In genomic region chr15:73923488-73924164, GRCh38 we compare ENCODE assay signal across 10 cellular contexts. TPM values are rescaled to one million over a fixed set of nuclear protein-coding genes. Genes with fewer than 3 reads are reported as not detected.
A peak's percentile ranks its signal among the peaks of the same experiment; 100 is the strongest.
DNase-seq lines count a peak whose midpoint lies in the region; ATAC-seq and TF ChIP-seq lines count a peak whose summit lies in the region.
"Had no signal": no experiment of that assay in that cellular context is flagged by ENCODE, and none has a peak within 500 bp of the region (broad histone marks: within the 10 kb centered on the region; RNA-seq: fewer than 3 reads in every experiment).

No MANE protein-coding gene starts in this region.

- H3K27me3 Mint-ChIP-seq in WTC11 (ENCODE audit: low read depth): peaks cover 11% of the 10 kb centered on the region

- no peak for TF ChIP-seq CTCF in HEK293 (tag by site-specific recombination; IDR thresholded peaks at IDR 0.05)
- no peak for TF ChIP-seq CTCF in WTC11 (IDR thresholded peaks at IDR 0.05)
- TF ChIP-seq CTCF in hepatocyte (IDR thresholded peaks at IDR 0.05; ENCODE audit: poor library complexity): no peak

- peaks cover 5% of the 10 kb centered on the region for H3K9me3 Mint-ChIP-seq in WTC11

- H3K9me2 ChIP-seq in hepatocyte (replicated peaks; ENCODE audit: insufficient read depth): no peaks in the 10 kb centered on the region

- WGBS in hepatocyte (ENCODE audit: low lambda C conversion rate, missing lambda C conversion rate): 59% methylated on average over 6 of the region's 6 CpGs

- H3K36me3 ChIP-seq in HEK293 (ENCODE audit: control insufficient read depth in 2 of 2, insufficient read depth in 1 of 2, low read length in 2 of 2): peaks cover 0 to 9% of the 10 kb centered on the region in 2 experiments; a peak in 1 of 3 replicates
- H3K36me3 ChIP-seq in hepatocyte (replicated peaks; ENCODE audit: insufficient read depth, low read depth): no peaks in the 10 kb centered on the region
- H3K36me3 ChIP-seq in skeletal muscle tissue (ENCODE audit: control insufficient read depth in 3 of 3, insufficient read depth in 3 of 3, low read length in 3 of 3): no peaks in the 10 kb centered on the region

- H3K4me1 ChIP-seq in HEK293 (ENCODE audit: control insufficient read depth, insufficient read depth, low read length) (peaks cover 29% of the 10 kb centered on the region), hepatocyte (ENCODE audit: insufficient read depth) (peaks cover 54% of the 10 kb centered on the region), skeletal muscle tissue (ENCODE audit: control insufficient read depth in 3 of 3, insufficient read depth in 3 of 3, low read length in 3 of 3) (peaks cover 45 to 65% (median 49%) of the 10 kb centered on the region in 3 donors)

- no peak overlapping the region for H2AFZ ChIP-seq in hepatocyte

- peaks cover 8% of the 10 kb centered on the region for H3K79me2 ChIP-seq in hepatocyte

- H3K27ac ChIP-seq in HEK293 (ENCODE audit: extremely low read depth, low read depth, low read length): peak overlapping the region; percentile 25; the same call in 1 of the 2 replicates
- peak overlapping the region; percentile 88 for H3K27ac ChIP-seq in hepatocyte
- H3K27ac ChIP-seq in skeletal muscle tissue (ENCODE audit: low read depth, low read length): peak overlapping the region; percentile 71

- H3K4me2 ChIP-seq in hepatocyte: peak overlapping the region; percentile 69

- no peak overlapping the region; the same call in 1 of the 2 replicates for H3K27ac Mint-ChIP-seq in WTC11

- H3K9ac ChIP-seq in skeletal muscle tissue (ENCODE audit: low read depth in 1 of 3, low read length in 3 of 3): peak overlapping the region in 2 of 3 donors; percentile 14 to 57

- CTCF ChIA-PET in HEK293 (lab: Yijun Ruan, JAX) (interaction anchor here (0.5 to 3.2 kb wide), 14 partner anchors 9 to 864 kb away, joined by 3 to 13 read pairs (median 3); no protein-coding TSS in a partner anchor), WTC11 (lab: Charles Lee) (interaction anchor here (1.0 to 5.2 kb wide), 12 partner anchors 8 to 219 kb away, joined by 4 to 43 read pairs (median 7); partner anchors contain the start of gene PML)

- H3K9me3 ChIP-seq in HEK293 (ENCODE audit: control insufficient read depth, insufficient read depth, low read depth, low read length) (no peaks in the 10 kb centered on the region), hepatocyte (ENCODE audit: low read depth) (no peaks in the 10 kb centered on the region), skeletal muscle tissue (ENCODE audit: control insufficient read depth in 3 of 3, low read length in 3 of 3) (no peaks in the 10 kb centered on the region)

- peaks cover 58% of the 10 kb centered on the region for H3K4me1 Mint-ChIP-seq in WTC11

- no peaks in the 10 kb centered on the region for H4K20me1 ChIP-seq in hepatocyte (ENCODE audit: insufficient read depth, poor library complexity, severe bottlenecking)

- peaks cover 5% of the 10 kb centered on the region for H3K36me3 Mint-ChIP-seq in WTC11

- POLR2A ChIA-PET in HEK293 (lab: Yijun Ruan, JAX) (no interaction called here), WTC11 (lab: Charles Lee) (interaction anchor here (0.8 to 1.0 kb wide), 2 partner anchors 11 to 30 kb away, joined by 3 read pairs; no protein-coding TSS in a partner anchor)

- H3K4me3 ChIP-seq in HEK293 (ENCODE audit: low read depth, low read length) (no peak overlapping the region), hepatocyte (no peak overlapping the region), skeletal muscle tissue (ENCODE audit: low read length in 3 of 3) (no peak overlapping the region)

- DNase-seq in WTC11 (ENCODE audit: low spot score) (no peak), hepatocyte (ENCODE audit: low spot score) (no peak), SIG-M5 treated with dmso at 0.1 percent for 504 hours (lab: John Stamatoyannopoulos, UW; ENCODE audit: unreplicated experiment) (no peak), SKM-1 treated with dmso at 0.1 percent for 144 hours (lab: John Stamatoyannopoulos, UW; ENCODE audit: unreplicated experiment) (no peak), MV-4-11 (lab: John Stamatoyannopoulos, UW) (no peak)

- H3K4me3 Mint-ChIP-seq in WTC11: peak overlapping the region; percentile 47

- ATAC-seq in WTC11 (no peak), HG03460 (IDR thresholded peaks at IDR 0.05; ENCODE audit: unreplicated experiment) (no peak)

- no peaks in the 10 kb centered on the region for H3K27me3 ChIP-seq in hepatocyte
- peaks cover 0 to 5% (median 4%) of the 10 kb centered on the region in 3 donors for H3K27me3 ChIP-seq in skeletal muscle tissue (ENCODE audit: control insufficient read depth in 3 of 3, insufficient read depth in 3 of 3, low read length in 3 of 3)

TF ChIP-seq in HEK293, 187 proteins besides CTCF, POLR2A, EP300 and RAD21 (continues in another document):
- TF ChIP-seq INSM2 (tag by site-specific recombination; IDR thresholded peaks at IDR 0.05): no peak
- TF ChIP-seq ZIC2 (tag by site-specific recombination; IDR thresholded peaks at IDR 0.05): peak; percentile 63
- no peak for TF ChIP-seq ZSCAN30 (tag by site-specific recombination; IDR thresholded peaks at IDR 0.05)
- TF ChIP-seq, protein P1, sequence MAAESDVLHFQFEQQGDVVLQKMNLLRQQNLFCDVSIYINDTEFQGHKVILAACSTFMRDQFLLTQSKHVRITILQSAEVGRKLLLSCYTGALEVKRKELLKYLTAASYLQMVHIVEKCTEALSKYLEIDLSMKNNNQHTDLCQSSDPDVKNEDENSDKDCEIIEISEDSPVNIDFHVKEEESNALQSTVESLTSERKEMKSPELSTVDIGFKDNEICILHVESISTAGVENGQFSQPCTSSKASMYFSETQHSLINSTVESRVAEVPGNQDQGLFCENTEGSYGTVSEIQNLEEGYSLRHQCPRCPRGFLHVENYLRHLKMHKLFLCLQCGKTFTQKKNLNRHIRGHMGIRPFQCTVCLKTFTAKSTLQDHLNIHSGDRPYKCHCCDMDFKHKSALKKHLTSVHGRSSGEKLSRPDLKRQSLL (tag by site-specific recombination; IDR thresholded peaks at IDR 0.05): no peak
- no peak for TF ChIP-seq KLF1 (tag by site-specific recombination; IDR thresholded peaks at IDR 0.05)
- peak; percentile 73 for TF ChIP-seq ZNF341 (tag by site-specific recombination; IDR thresholded peaks at IDR 0.05; ENCODE audit: low read depth)
- TF ChIP-seq ZNF747 (tag by site-specific recombination; IDR thresholded peaks at IDR 0.05): no peak

TF ChIP-seq in WTC11, 78 proteins besides CTCF, POLR2A, EP300 and RAD21:
- no peak for TF ChIP-seq MYBL2 (CRISPR knock-in tag; IDR thresholded peaks at IDR 0.05)
- TF ChIP-seq, protein P2, sequence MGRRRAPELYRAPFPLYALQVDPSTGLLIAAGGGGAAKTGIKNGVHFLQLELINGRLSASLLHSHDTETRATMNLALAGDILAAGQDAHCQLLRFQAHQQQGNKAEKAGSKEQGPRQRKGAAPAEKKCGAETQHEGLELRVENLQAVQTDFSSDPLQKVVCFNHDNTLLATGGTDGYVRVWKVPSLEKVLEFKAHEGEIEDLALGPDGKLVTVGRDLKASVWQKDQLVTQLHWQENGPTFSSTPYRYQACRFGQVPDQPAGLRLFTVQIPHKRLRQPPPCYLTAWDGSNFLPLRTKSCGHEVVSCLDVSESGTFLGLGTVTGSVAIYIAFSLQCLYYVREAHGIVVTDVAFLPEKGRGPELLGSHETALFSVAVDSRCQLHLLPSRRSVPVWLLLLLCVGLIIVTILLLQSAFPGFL (CRISPR knock-in tag; IDR thresholded peaks at IDR 0.05; ENCODE audit: borderline replicate concordance): no peak
- TF ChIP-seq CBFB (CRISPR knock-in tag; IDR thresholded peaks at IDR 0.05; ENCODE audit: low read depth): no peak
- no peak for TF ChIP-seq JAZF1 (CRISPR knock-in tag; IDR thresholded peaks at IDR 0.05)
- TF ChIP-seq, protein P3, sequence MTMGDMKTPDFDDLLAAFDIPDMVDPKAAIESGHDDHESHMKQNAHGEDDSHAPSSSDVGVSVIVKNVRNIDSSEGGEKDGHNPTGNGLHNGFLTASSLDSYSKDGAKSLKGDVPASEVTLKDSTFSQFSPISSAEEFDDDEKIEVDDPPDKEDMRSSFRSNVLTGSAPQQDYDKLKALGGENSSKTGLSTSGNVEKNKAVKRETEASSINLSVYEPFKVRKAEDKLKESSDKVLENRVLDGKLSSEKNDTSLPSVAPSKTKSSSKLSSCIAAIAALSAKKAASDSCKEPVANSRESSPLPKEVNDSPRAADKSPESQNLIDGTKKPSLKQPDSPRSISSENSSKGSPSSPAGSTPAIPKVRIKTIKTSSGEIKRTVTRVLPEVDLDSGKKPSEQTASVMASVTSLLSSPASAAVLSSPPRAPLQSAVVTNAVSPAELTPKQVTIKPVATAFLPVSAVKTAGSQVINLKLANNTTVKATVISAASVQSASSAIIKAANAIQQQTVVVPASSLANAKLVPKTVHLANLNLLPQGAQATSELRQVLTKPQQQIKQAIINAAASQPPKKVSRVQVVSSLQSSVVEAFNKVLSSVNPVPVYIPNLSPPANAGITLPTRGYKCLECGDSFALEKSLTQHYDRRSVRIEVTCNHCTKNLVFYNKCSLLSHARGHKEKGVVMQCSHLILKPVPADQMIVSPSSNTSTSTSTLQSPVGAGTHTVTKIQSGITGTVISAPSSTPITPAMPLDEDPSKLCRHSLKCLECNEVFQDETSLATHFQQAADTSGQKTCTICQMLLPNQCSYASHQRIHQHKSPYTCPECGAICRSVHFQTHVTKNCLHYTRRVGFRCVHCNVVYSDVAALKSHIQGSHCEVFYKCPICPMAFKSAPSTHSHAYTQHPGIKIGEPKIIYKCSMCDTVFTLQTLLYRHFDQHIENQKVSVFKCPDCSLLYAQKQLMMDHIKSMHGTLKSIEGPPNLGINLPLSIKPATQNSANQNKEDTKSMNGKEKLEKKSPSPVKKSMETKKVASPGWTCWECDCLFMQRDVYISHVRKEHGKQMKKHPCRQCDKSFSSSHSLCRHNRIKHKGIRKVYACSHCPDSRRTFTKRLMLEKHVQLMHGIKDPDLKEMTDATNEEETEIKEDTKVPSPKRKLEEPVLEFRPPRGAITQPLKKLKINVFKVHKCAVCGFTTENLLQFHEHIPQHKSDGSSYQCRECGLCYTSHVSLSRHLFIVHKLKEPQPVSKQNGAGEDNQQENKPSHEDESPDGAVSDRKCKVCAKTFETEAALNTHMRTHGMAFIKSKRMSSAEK (CRISPR knock-in tag; IDR thresholded peaks at IDR 0.05; ENCODE audit: borderline replicate concordance): no peak
- no peak for TF ChIP-seq SOX15 (CRISPR knock-in tag; IDR thresholded peaks at IDR 0.05)
- no peak for TF ChIP-seq TCF7 (CRISPR knock-in tag; IDR thresholded peaks at IDR 0.05; ENCODE audit: low read depth)
- TF ChIP-seq ELF4 (CRISPR knock-in tag; IDR thresholded peaks at IDR 0.05; ENCODE audit: low read depth): no peak

RNA-seq across cellular contexts. Expression of gene LOXL1, which starts 2.6 kb away (rescaled TPM):
- 10.6 to 14.4 TPM (median 12.3 TPM) in 3 replicates for total RNA-seq in WTC11 (2021)
- total RNA-seq in hepatocyte: 35.6 and 44.5 TPM in 2 replicates
- polyA plus RNA-seq in hepatocyte: 96.9 and 136 TPM in 2 replicates
- 7.8 TPM for total RNA-seq in skeletal muscle tissue

RNA-seq across cellular contexts. Expression of gene TBC1D21, which starts 50.3 kb away (rescaled TPM):
- total RNA-seq in WTC11 (2021) (not detected in 3 replicates), hepatocyte (not detected in 2 replicates), skeletal muscle tissue (not detected)
- polyA plus RNA-seq in hepatocyte: not detected in 2 replicates
- total RNA-seq: renal cortical epithelial cell, ureter had no signal

Comparison
In these comparisons a context has a peak if more than half of its experiments do, and no peak if none do; other contexts are left out.
1. H3K27ac ChIP-seq: peak in every context shown above with its lines; median percentile 88 in hepatocyte; 71 in skeletal muscle tissue; 25 in HEK293.